Comparison of ENCODE assay signal across 20 cellular contexts in genomic region chr20:35910254-35910653, GRCh38. TPM values are rescaled to one million over a fixed set of nuclear protein-coding genes. Genes with fewer than 3 reads are reported as not detected.
DNase-seq lines count a peak whose midpoint lies in the region; ATAC-seq and TF ChIP-seq lines count a peak whose summit lies in the region.
"Had no signal": no experiment of that assay in that cellular context is flagged by ENCODE, and none has a peak within 500 bp of the region (broad histone marks: within the 10 kb centered on the region; RNA-seq: fewer than 3 reads in every experiment).

No MANE protein-coding gene starts in this region.

- H3K4me3 ChIP-seq in CD8-positive, alpha-beta T cell (ENCODE audit: low read depth, low read length), result no peak overlapping the region
- no peak overlapping the region for H3K4me3 ChIP-seq in KMS-11 (IDR thresholded peaks at IDR 0.05; ENCODE audit: insufficient read depth, low read depth, low read length)
- H3K4me3 ChIP-seq: BLaER1 treated with 17β-estradiol and CSF1 and Interleukin-3, amounts not matched to agents 10 nM and 100 nM; GM12878; GM23248 had no signal

- TF ChIP-seq CTCF in CD8-positive, alpha-beta T cell (IDR thresholded peaks at IDR 0.05), result no peak
- TF ChIP-seq CTCF in KMS-11 (conservative IDR thresholded peaks at IDR 0.05; ENCODE audit: low read depth, low read length) (no peak), neural crest cell (conservative IDR thresholded peaks at IDR 0.05) (no peak)

- no peak overlapping the region for H2AFZ ChIP-seq in KMS-11 (ENCODE audit: low read depth)
- H2AFZ ChIP-seq: GM23248 had no signal

- H3K27ac Mint-ChIP-seq in activated naive CD4-positive, alpha-beta T cell treated with anti-CD3 and anti-CD28 coated beads, Interleukin-2, amount 50 U/mL, for 72 hours, result peak overlapping the region; percentile 33 to 64
- H3K27ac Mint-ChIP-seq in CD8-positive, alpha-beta T cell, result peak overlapping the region; percentile 39
- peak overlapping the region; percentile 29 for H3K27ac Mint-ChIP-seq in neural crest cell (ENCODE audit: unreplicated experiment)
- H3K27ac Mint-ChIP-seq: B cell had no signal

- peaks cover under 1 to 8% of the 10 kb centered on the region in 2 donors for H3K36me3 Mint-ChIP-seq in activated naive CD4-positive, alpha-beta T cell treated with anti-CD3 and anti-CD28 coated beads, Interleukin-2, amount 50 U/mL, for 72 hours
- H3K36me3 Mint-ChIP-seq in CD8-positive, alpha-beta T cell, result peaks cover 82% of the 10 kb centered on the region
- peaks cover 7% of the 10 kb centered on the region for H3K36me3 Mint-ChIP-seq in neural crest cell (ENCODE audit: low read depth)

- H3K4me1 Mint-ChIP-seq in CD8-positive, alpha-beta T cell (ENCODE audit: low read depth), result peaks cover 13% of the 10 kb centered on the region
- H3K4me1 Mint-ChIP-seq in neural crest cell, result no peaks in the 10 kb centered on the region
- H3K4me1 Mint-ChIP-seq: B cell had no signal

- no peaks in the 10 kb centered on the region for H3K9me3 ChIP-seq in CD8-positive, alpha-beta T cell (ENCODE audit: low read length)
- H3K9me3 ChIP-seq: BLaER1 treated with 17β-estradiol and CSF1 and Interleukin-3, amounts not matched to agents 10 nM and 100 nM had no signal

- ATAC-seq in activated naive CD4-positive, alpha-beta T cell treated with anti-CD3 and anti-CD28 coated beads, Interleukin-2, amount 50 U/mL, for 72 hours, result no peak
- no peak for ATAC-seq in CD8-positive, alpha-beta T cell

- peaks cover 24% of the 10 kb centered on the region for H3K36me3 ChIP-seq in CD8-positive, alpha-beta T cell (ENCODE audit: insufficient read depth, low read length)
- H3K36me3 ChIP-seq in KMS-11 (ENCODE audit: insufficient read depth), result no peaks in the 10 kb centered on the region

- no peak overlapping the region for H3K27ac ChIP-seq in CD8-positive, alpha-beta T cell (ENCODE audit: low read depth, low read length)
- H3K27ac ChIP-seq in KMS-11, result no peak overlapping the region
- H3K27ac ChIP-seq: BLaER1 treated with 17β-estradiol and CSF1 and Interleukin-3, amounts not matched to agents 10 nM and 100 nM; GM23248; HL-60 had no signal

- no peak for DNase-seq in activated naive CD4-positive, alpha-beta T cell treated with anti-CD3 and anti-CD28 coated beads, Interleukin-2, amount 50 U/mL, for 72 hours (ENCODE audit: low spot score in 2 of 2)
- DNase-seq in activated naive CD4-positive, alpha-beta T cell treated with Interleukin-2 at 50 U/mL for 16 hours, result no peak
- DNase-seq in CD8-positive, alpha-beta T cell, result no peak
- DNase-seq in neural crest cell (ENCODE audit: low read depth, low spot score) (no peak), NOMO-1 treated with dmso at 0.1 percent for 144 hours (lab: John Stamatoyannopoulos, UW; ENCODE audit: unreplicated experiment) (no peak), cerebellum (ENCODE audit: low spot score) (no peak)
- DNase-seq: CD8-positive, alpha-beta memory T cell; COR-L47; DMS 273 treated with DMSO at 0.1 percent for 48 hours; DMS53; DND-41; EL; GM23248; HCEC 1CT; IMR-90 had no signal

- peak overlapping the region; percentile 76; the same call in 1 of the 2 replicates for H3K4me2 ChIP-seq in KMS-11
- H3K4me2 ChIP-seq: BLaER1 treated with 17β-estradiol and CSF1 and Interleukin-3, amounts not matched to agents 10 nM and 100 nM had no signal

- no peak overlapping the region for H3K4me3 Mint-ChIP-seq in CD8-positive, alpha-beta T cell
- H3K4me3 Mint-ChIP-seq in neural crest cell, result no peak overlapping the region
- H3K4me3 Mint-ChIP-seq: B cell; CD8-positive, alpha-beta memory T cell had no signal

- CTCF ChIA-PET in CD8-positive, alpha-beta T cell (lab: Charles Lee), result no interaction called here

- H3K27me3 Mint-ChIP-seq in CD8-positive, alpha-beta T cell (ENCODE audit: low read depth), result no peaks in the 10 kb centered on the region
- H3K27me3 Mint-ChIP-seq in neural crest cell (ENCODE audit: low read depth), result no peaks in the 10 kb centered on the region
- H3K27me3 Mint-ChIP-seq: B cell; CD8-positive, alpha-beta memory T cell had no signal

- POLR2A ChIA-PET in CD8-positive, alpha-beta T cell (lab: Charles Lee), result no interaction called here

- no peaks in the 10 kb centered on the region for H3K79me2 ChIP-seq in KMS-11 (ENCODE audit: insufficient read depth, low read depth)

- H3K4me1 ChIP-seq in CD8-positive, alpha-beta T cell (ENCODE audit: insufficient read depth, low read length), result no peaks in the 10 kb centered on the region
- H3K4me1 ChIP-seq in KMS-11 (ENCODE audit: low read depth, poor library complexity, severe bottlenecking), result peaks cover 43% of the 10 kb centered on the region
- H3K4me1 ChIP-seq: BLaER1 treated with 17β-estradiol and CSF1 and Interleukin-3, amounts not matched to agents 10 nM and 100 nM had no signal

- H3K9me3 Mint-ChIP-seq in activated naive CD4-positive, alpha-beta T cell treated with anti-CD3 and anti-CD28 coated beads, Interleukin-2, amount 50 U/mL, for 72 hours, result no peaks in the 10 kb centered on the region
- no peaks in the 10 kb centered on the region for H3K9me3 Mint-ChIP-seq in CD8-positive, alpha-beta T cell
- H3K9me3 Mint-ChIP-seq in neural crest cell, result no peaks in the 10 kb centered on the region
- H3K9me3 Mint-ChIP-seq: CD8-positive, alpha-beta memory T cell had no signal

- H3K27me3 ChIP-seq in CD8-positive, alpha-beta T cell (ENCODE audit: insufficient read depth, low read length), result no peaks in the 10 kb centered on the region
- H3K27me3 ChIP-seq in KMS-11 (ENCODE audit: insufficient read depth, low read depth), result no peaks in the 10 kb centered on the region
- H3K27me3 ChIP-seq: BLaER1 treated with 17β-estradiol and CSF1 and Interleukin-3, amounts not matched to agents 10 nM and 100 nM had no signal

- no peaks in the 10 kb centered on the region for H4K20me1 ChIP-seq in KMS-11 (ENCODE audit: insufficient read depth)

- intact Hi-C loops in CD8-positive, alpha-beta T cell (cut with DNase I, micrococcal nuclease), result no loop called here

- H3K9ac ChIP-seq in KMS-11, result no peak overlapping the region
- H3K9ac ChIP-seq: BLaER1 treated with 17β-estradiol and CSF1 and Interleukin-3, amounts not matched to agents 10 nM and 100 nM; GM23248 had no signal

RNA-seq across cellular contexts. Expression of gene SCAND1, which starts 44.0 kb away (rescaled TPM):
- total RNA-seq in activated naive CD4-positive, alpha-beta T cell treated with anti-CD3 and anti-CD28 coated beads, Interleukin-2, amount 50 U/mL, for 72 hours, result 10 to 100 TPM; 25.8 to 37.1 TPM
- 100 to 1,000 TPM in 1 of 2 experiments, 10 to 100 TPM in 1; 94.8 to 100 TPM for total RNA-seq in CD8-positive, alpha-beta T cell
- total RNA-seq in neural crest cell (77.8 and 82.1 TPM in 2 replicates), cerebellum (10.6 TPM)

RNA-seq across cellular contexts. Expression of gene CNBD2, which starts 58.1 kb away (rescaled TPM):
- total RNA-seq in activated naive CD4-positive, alpha-beta T cell treated with anti-CD3 and anti-CD28 coated beads, Interleukin-2, amount 50 U/mL, for 72 hours, result 1 to 10 TPM; 5.0 to 8.6 TPM
- 10 to 100 TPM; 26.6 to 29.1 TPM for total RNA-seq in CD8-positive, alpha-beta T cell
- 5.6 and 7.4 TPM in 2 replicates for total RNA-seq in neural crest cell
- total RNA-seq in cerebellum, result 5.2 TPM
